Comparison of ENCODE assay signal across 24 cellular contexts in the genomic region with DNA sequence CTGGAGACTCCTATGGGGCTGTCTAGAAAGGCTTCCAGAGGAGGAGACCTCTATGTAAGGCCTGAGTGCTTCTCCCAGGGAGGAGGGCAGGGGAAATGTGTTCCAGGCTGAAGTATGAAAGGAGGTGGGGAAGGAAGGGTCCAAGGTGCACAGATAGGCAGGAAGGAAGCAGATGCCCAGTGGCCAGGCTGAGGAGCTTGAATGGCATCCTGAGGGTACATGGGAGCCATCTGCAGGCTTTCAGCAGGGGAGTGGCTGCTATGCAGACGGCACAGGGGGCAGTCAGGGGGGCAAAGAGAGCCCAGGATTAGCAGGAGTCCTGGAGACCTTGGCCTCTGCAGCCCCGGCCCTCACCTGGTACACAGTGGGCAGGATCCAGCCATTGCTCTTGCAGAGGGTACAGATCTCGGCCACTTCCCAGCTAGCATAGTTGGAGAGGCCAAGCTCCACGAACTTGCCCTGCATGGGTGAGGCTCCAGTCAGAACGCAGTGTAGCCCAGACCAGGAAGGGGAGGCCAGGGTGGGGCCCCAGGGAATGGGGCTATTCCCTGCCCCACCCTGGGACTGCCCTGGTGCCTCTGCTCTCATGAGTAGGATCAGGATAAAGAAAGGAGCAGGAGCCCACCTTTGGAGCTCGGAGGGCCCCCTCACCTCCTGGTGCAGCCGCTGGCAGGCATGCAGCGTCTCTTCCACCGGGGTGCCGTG. TPM values are rescaled to one million over a fixed set of nuclear protein-coding genes. Genes with fewer than 3 reads are reported as not detected.
A peak's percentile ranks its signal among the peaks of the same experiment; 100 is the strongest.
DNase-seq lines count a peak whose midpoint lies in the region; ATAC-seq and TF ChIP-seq lines count a peak whose summit lies in the region.
"Had no signal": no experiment of that assay in that cellular context is flagged by ENCODE, and none has a peak within 500 bp of the region (broad histone marks: within the 10 kb centered on the region; RNA-seq: fewer than 3 reads in every experiment).

No MANE protein-coding gene starts in this region.

- H3K4me1 ChIP-seq in colonic mucosa, result peaks cover 16% of the 10 kb centered on the region
- peaks cover 10 to 15% of the 10 kb centered on the region in 2 donors for H3K4me1 ChIP-seq in left lung
- H3K4me1 ChIP-seq: SJCRH30 had no signal

- peak overlapping the region; percentile 48 to 55 for H3K9ac ChIP-seq in colonic mucosa (ENCODE audit: low read depth in 2 of 2, low read length in 2 of 2)
- H3K9ac ChIP-seq: BLaER1, KMS-11 had no signal

- no peaks in the 10 kb centered on the region for H3K9me3 Mint-ChIP-seq in activated CD4-positive, alpha-beta T cell treated with anti-CD3 and anti-CD28 coated beads, Interleukin-2, amount 10 ng/mL, durations not matched to agents 24 days and 14 days
- no peaks in the 10 kb centered on the region for H3K9me3 Mint-ChIP-seq in neural crest cell
- H3K9me3 Mint-ChIP-seq: CD8-positive, alpha-beta T cell had no signal

- peaks cover 13% of the 10 kb centered on the region for H3K4me1 Mint-ChIP-seq in activated CD4-positive, alpha-beta T cell treated with anti-CD3 and anti-CD28 coated beads, Interleukin-2, amount 10 ng/mL, durations not matched to agents 24 days and 14 days
- peaks cover 27% of the 10 kb centered on the region for H3K4me1 Mint-ChIP-seq in neural crest cell

- H3K36me3 Mint-ChIP-seq in activated CD4-positive, alpha-beta T cell treated with anti-CD3 and anti-CD28 coated beads, Interleukin-2, amount 10 ng/mL, durations not matched to agents 24 days and 14 days (ENCODE audit: low read depth), result peaks cover 27% of the 10 kb centered on the region
- H3K36me3 Mint-ChIP-seq in neural crest cell (ENCODE audit: low read depth), result peaks cover 16% of the 10 kb centered on the region

- no peaks in the 10 kb centered on the region for H3K27me3 Mint-ChIP-seq in activated CD4-positive, alpha-beta T cell treated with anti-CD3 and anti-CD28 coated beads, Interleukin-2, amount 10 ng/mL, durations not matched to agents 24 days and 14 days
- H3K27me3 Mint-ChIP-seq in neural crest cell (ENCODE audit: low read depth), result no peaks in the 10 kb centered on the region

- TF ChIP-seq CTCF in colonic mucosa (IDR thresholded peaks at IDR 0.05), result no peak
- no peak for TF ChIP-seq CTCF in neural crest cell (conservative IDR thresholded peaks at IDR 0.05)
- TF ChIP-seq CTCF in left lung (IDR thresholded peaks at IDR 0.05), result no peak

- intact Hi-C loops in activated CD4-positive, alpha-beta T cell treated with anti-CD3 and anti-CD28 coated beads, Interleukin-2, amount 10 ng/mL, durations not matched to agents 24 days and 14 days (cut with micrococcal nuclease), result no loop called here
- intact Hi-C loops in colonic mucosa (cut with DNase I), result no loop called here
- intact Hi-C loops in left lung (cut with DNase I), result no loop called here
- intact Hi-C loops in left cardiac atrium (cut with DNase I), result no loop called here

- H3K27ac ChIP-seq in colonic mucosa, result peak overlapping the region; percentile 74
- no peak overlapping the region for H3K27ac ChIP-seq in left lung
- H3K27ac ChIP-seq: 22Rv1, BLaER1, KMS-11, SJCRH30 had no signal

- ATAC-seq in left lung (no peak), GM21825 (IDR thresholded peaks at IDR 0.05; ENCODE audit: unreplicated experiment) (no peak), left cardiac atrium (no peak)
- ATAC-seq: CD8-positive, alpha-beta T cell; Panc1 had no signal

- H3K36me3 ChIP-seq in colonic mucosa, result no peaks in the 10 kb centered on the region
- peaks cover 0 to 56% of the 10 kb centered on the region in 2 donors for H3K36me3 ChIP-seq in left lung

- peak; percentile 53 for DNase-seq in activated CD4-positive, alpha-beta T cell treated with anti-CD3 and anti-CD28 coated beads, Interleukin-2, amount 10 ng/mL, durations not matched to agents 24 days and 14 days
- no peak for DNase-seq in activated CD4-positive, alpha-beta T cell treated with anti-CD3 and anti-CD28 coated beads, Interleukin-2, amount 50 U/mL, for 1 hour
- DNase-seq in colonic mucosa (peak; percentile 88), neural crest cell (ENCODE audit: low read depth, low spot score) (no peak), left lung (no peak), left cardiac atrium (no peak)
- no peak for DNase-seq in activated CD4-positive, CD25-positive, alpha-beta regulatory T cell treated with anti-CD3 and anti-CD28 coated beads, Interleukin-2, amount 50 U/mL, for 72 hours
- DNase-seq: ACHN; CD8-positive, alpha-beta T cell; GDM1; GOT3; HCEC 1CT; NCI-H1105; NCI-H2029 treated with DMSO at 0.1 percent for 48 hours; NCI-H345; NCI-H524; NCI-H774; NK-92 treated with Interleukin-12 subunit alpha and Interleukin-12 subunit beta, amount 100 ng/mL, for 24 hours; SJCRH30 had no signal

- no peak overlapping the region for H3K4me3 Mint-ChIP-seq in activated CD4-positive, alpha-beta T cell treated with anti-CD3 and anti-CD28 coated beads, Interleukin-2, amount 10 ng/mL, durations not matched to agents 24 days and 14 days
- H3K4me3 Mint-ChIP-seq in neural crest cell, result peak overlapping the region; percentile 78
- H3K4me3 Mint-ChIP-seq: CD8-positive, alpha-beta T cell had no signal

- H3K4me3 ChIP-seq in colonic mucosa, result no peak overlapping the region
- H3K4me3 ChIP-seq in left lung, result no peak overlapping the region
- H3K4me3 ChIP-seq: BLaER1, SJCRH30 had no signal

- no peaks in the 10 kb centered on the region for H3K9me3 ChIP-seq in colonic mucosa
- no peaks in the 10 kb centered on the region for H3K9me3 ChIP-seq in left lung
- H3K9me3 ChIP-seq: BLaER1, SJCRH30 had no signal

- H3K27me3 ChIP-seq in colonic mucosa (no peaks in the 10 kb centered on the region), left lung (no peaks in the 10 kb centered on the region)
- H3K27me3 ChIP-seq: BLaER1, SJCRH30 had no signal

- no peak overlapping the region for H3K27ac Mint-ChIP-seq in activated CD4-positive, alpha-beta T cell treated with anti-CD3 and anti-CD28 coated beads, Interleukin-2, amount 10 ng/mL, durations not matched to agents 24 days and 14 days
- no peak overlapping the region for H3K27ac Mint-ChIP-seq in neural crest cell (ENCODE audit: unreplicated experiment)
- H3K27ac Mint-ChIP-seq: CD8-positive, alpha-beta T cell had no signal

RNA-seq across cellular contexts. Expression of gene AKR7A2, which starts 4.0 kb away (rescaled TPM):
- total RNA-seq in activated CD4-positive, alpha-beta T cell treated with anti-CD3 and anti-CD28 coated beads, Interleukin-2, amount 10 ng/mL, durations not matched to agents 24 days and 14 days, result 33.6 and 35.4 TPM in 2 replicates
- total RNA-seq in colonic mucosa, result 100 to 1,000 TPM; 112 to 129 TPM
- total RNA-seq in neural crest cell, result 70.4 and 75.7 TPM in 2 replicates
- total RNA-seq in left lung, result 10 to 100 TPM; 43.2 to 62.8 TPM
- 10 to 100 TPM; 31.3 to 32.9 TPM for total RNA-seq in left cardiac atrium

RNA-seq across cellular contexts. Expression of gene SLC66A1, which starts 4.2 kb away (rescaled TPM):
- total RNA-seq in activated CD4-positive, alpha-beta T cell treated with anti-CD3 and anti-CD28 coated beads, Interleukin-2, amount 10 ng/mL, durations not matched to agents 24 days and 14 days, result 9.2 and 10.1 TPM in 2 replicates
- total RNA-seq in colonic mucosa, result 10 to 100 TPM; 10.6 to 13.1 TPM
- 27.4 and 32.3 TPM in 2 replicates for total RNA-seq in neural crest cell
- total RNA-seq in left lung, result 10 to 100 TPM; 16.4 to 21.1 TPM
- 1 to 10 TPM; 7.6 to 8.2 TPM for total RNA-seq in left cardiac atrium

RNA-seq across cellular contexts. Expression of gene AKR7A3, which starts 19.4 kb away (rescaled TPM):
- 1.8 and 2.5 TPM in 2 replicates for total RNA-seq in activated CD4-positive, alpha-beta T cell treated with anti-CD3 and anti-CD28 coated beads, Interleukin-2, amount 10 ng/mL, durations not matched to agents 24 days and 14 days
- total RNA-seq in colonic mucosa (100 to 1,000 TPM in 1 of 2 donors, 10 to 100 TPM in 1; 97.0 to 119 TPM), neural crest cell (2.0 and 2.1 TPM in 2 replicates), left lung (under 1 TPM; 0.26 to 0.52 TPM), left cardiac atrium (under 1 TPM in 1 of 2 donors, not detected in 1; 0.12 TPM)

RNA-seq across cellular contexts. Expression of gene MRTO4, which starts 56.4 kb away (rescaled TPM):
- 132 and 135 TPM in 2 replicates for total RNA-seq in activated CD4-positive, alpha-beta T cell treated with anti-CD3 and anti-CD28 coated beads, Interleukin-2, amount 10 ng/mL, durations not matched to agents 24 days and 14 days
- 10 to 100 TPM; 12.7 to 46.0 TPM for total RNA-seq in colonic mucosa
- total RNA-seq in neural crest cell, result 57.3 and 58.3 TPM in 2 replicates
- total RNA-seq in left lung, result 10 to 100 TPM; 17.6 to 34.6 TPM
- total RNA-seq in left cardiac atrium, result 10 to 100 TPM; 11.8 to 21.3 TPM

RNA-seq across cellular contexts. Expression of gene EMC1, which starts 56.6 kb away (rescaled TPM):
- 67.9 and 71.1 TPM in 2 replicates for total RNA-seq in activated CD4-positive, alpha-beta T cell treated with anti-CD3 and anti-CD28 coated beads, Interleukin-2, amount 10 ng/mL, durations not matched to agents 24 days and 14 days
- total RNA-seq in colonic mucosa, result 10 to 100 TPM; 35.3 to 51.1 TPM
- 57.2 and 61.8 TPM in 2 replicates for total RNA-seq in neural crest cell
- total RNA-seq in left lung, result 10 to 100 TPM; 43.7 to 53.7 TPM
- 10 to 100 TPM; 29.9 to 32.4 TPM for total RNA-seq in left cardiac atrium

Comparison
In these comparisons a context has a peak if more than half of its experiments do, and no peak if none do; other contexts are left out.
1. DNase-seq: peak in activated CD4-positive, alpha-beta T cell treated with anti-CD3 and anti-CD28 coated beads, Interleukin-2, amount 10 ng/mL, durations not matched to agents 24 days and 14 days (single experiment) and colonic mucosa (single experiment); none in activated CD4-positive, alpha-beta T cell treated with anti-CD3 and anti-CD28 coated beads, Interleukin-2, amount 50 U/mL, for 1 hour (single experiment), neural crest cell (single experiment), left lung (0 of 2), activated CD4-positive, CD25-positive, alpha-beta regulatory T cell treated with anti-CD3 and anti-CD28 coated beads, Interleukin-2, amount 50 U/mL, for 72 hours (single experiment) and left cardiac atrium (single experiment).
2. RNA of gene AKR7A3, which starts 19.4 kb away (total RNA-seq): 97.0 to 119 TPM in colonic mucosa; 1.8 to 2.5 TPM in activated CD4-positive, alpha-beta T cell treated with anti-CD3 and anti-CD28 coated beads, Interleukin-2, amount 10 ng/mL, durations not matched to agents 24 days and 14 days, 2.0 to 2.1 TPM in neural crest cell, 0.26 to 0.52 TPM in left lung and 0.12 TPM in left cardiac atrium; every median in the first group is over 10 times any median in the second.